17 cellular contexts compared by ENCODE assay signal in genomic region chr15:40249477-40250303, GRCh38. TPM values are rescaled to one million over a fixed set of nuclear protein-coding genes. Genes with fewer than 3 reads are reported as not detected.
DNase-seq lines count a peak whose midpoint lies in the region; ATAC-seq, FAIRE-seq and TF ChIP-seq lines count a peak whose summit lies in the region.
"Had no signal": no experiment of that assay in that cellular context is flagged by ENCODE, and none has a peak within 500 bp of the region (broad histone marks: within the 10 kb centered on the region; RNA-seq: fewer than 3 reads in every experiment).

No MANE protein-coding gene starts in this region.

- no peak overlapping the region for H2BK15ac ChIP-seq in neuronal stem cell (ENCODE audit: low read length)

- H3K4ac ChIP-seq in neuronal stem cell (ENCODE audit: low read length) = no peak overlapping the region

- no peak overlapping the region for H3K18ac ChIP-seq in neuronal stem cell (ENCODE audit: low read length)

- no peak overlapping the region for H2AK5ac ChIP-seq in neuronal stem cell (ENCODE audit: low read depth, low read length)

- WGBS in neuronal stem cell (ENCODE audit: extremely low coverage in 2 of 2, insufficient read length in 2 of 2, insufficient replicate concordance in 1 of 2), 2 donors = no CpG with 5 or more reads among the region's 11 CpGs

- peak overlapping the region; percentile 70 for H3K9ac ChIP-seq in neuronal stem cell (ENCODE audit: low read depth, low read length, poor library complexity)

- no peak for FAIRE-seq in frontal cortex (lab: Jason Lieb, UNC)

- no peak overlapping the region for H2AFZ ChIP-seq in neuronal stem cell (ENCODE audit: low read length)

- no peak overlapping the region for H2BK5ac ChIP-seq in neuronal stem cell (ENCODE audit: low read length)

- no peak overlapping the region for H4K8ac ChIP-seq in neuronal stem cell (ENCODE audit: low read depth, low read length)

- H3K4me2 ChIP-seq in neuronal stem cell (ENCODE audit: insufficient read depth, low read length, poor library complexity, severe bottlenecking) = no peak overlapping the region

- H3K4me3 ChIP-seq in RWPE2 (ENCODE audit: severe bottlenecking) (no peak overlapping the region), neuronal stem cell (ENCODE audit: low read length in 2 of 2) (peak overlapping the region in 1 of 2 donors; percentile 17)
- H3K4me3 ChIP-seq: gastroesophageal sphincter, Peyer's patch had no signal

- H3K4me1 ChIP-seq in RWPE2 (ENCODE audit: insufficient read depth, poor library complexity, severe bottlenecking) (peaks cover 35% of the 10 kb centered on the region), neuronal stem cell (ENCODE audit: control insufficient read depth in 2 of 2, insufficient read depth in 1 of 2, low read depth in 1 of 2, low read length in 2 of 2) (peaks cover 7 to 10% of the 10 kb centered on the region in 2 donors)

- peak overlapping the region; percentile 4 for H3K14ac ChIP-seq in neuronal stem cell (ENCODE audit: low read length)

- DNase-seq in H4 (ENCODE audit: low spot score) = peak; percentile 59
- peak; percentile 72 for DNase-seq in RWPE2 (ENCODE audit: low spot score)
- DNase-seq in epithelial cell of prostate (ENCODE audit: low read depth, low spot score) = no peak
- DNase-seq in neuronal stem cell (ENCODE audit: low spot score) = no peak
- DNase-seq in frontal cortex (ENCODE audit: low spot score in 2 of 2) = no peak
- no peak for DNase-seq in foreskin melanocyte
- no peak for DNase-seq in central memory CD4-positive, alpha-beta T cell
- DNase-seq in HK-2 (ENCODE audit: unreplicated experiment) = no peak
- DNase-seq: activated CD8-positive, alpha-beta memory T cell treated with anti-CD3 and anti-CD28 coated beads for 24 hours; activated naive CD8-positive, alpha-beta T cell treated with anti-CD3 and anti-CD28 coated beads, Interleukin-2, amount 10 ng/mL, durations not matched to agents 7 days and 5 days; GDM1; Kasumi-1; natural killer cell had no signal

- H2BK12ac ChIP-seq in neuronal stem cell (ENCODE audit: low read length) = peak overlapping the region; percentile 46

- H3K36me3 ChIP-seq in RWPE2 (ENCODE audit: low read depth) = no peaks in the 10 kb centered on the region; the same call in 1 of the 2 replicates
- H3K36me3 ChIP-seq in neuronal stem cell (replicated peaks in 1 of 2; ENCODE audit: control insufficient read depth in 2 of 2, insufficient read depth in 2 of 2, low read length in 2 of 2) = no peaks in the 10 kb centered on the region
- H3K36me3 ChIP-seq: gastroesophageal sphincter, Peyer's patch had no signal

- no peaks in the 10 kb centered on the region for H3K9me3 ChIP-seq in RWPE2 (ENCODE audit: severe bottlenecking)
- no peaks in the 10 kb centered on the region for H3K9me3 ChIP-seq in neuronal stem cell (replicated peaks in 1 of 2; ENCODE audit: control insufficient read depth in 2 of 2, insufficient read depth in 1 of 2, low read depth in 1 of 2, low read length in 2 of 2)
- H3K9me3 ChIP-seq: gastroesophageal sphincter, Peyer's patch had no signal

- no peaks in the 10 kb centered on the region for H3K27me3 ChIP-seq in RWPE2 (ENCODE audit: insufficient read depth, poor library complexity, severe bottlenecking)
- peaks cover 20 to 48% (median 44%) of the 10 kb centered on the region in 3 experiments for H3K27me3 ChIP-seq in neuronal stem cell (ENCODE audit: control insufficient read depth in 3 of 3, insufficient read depth in 3 of 3, low read depth in 1 of 3, low read length in 3 of 3)
- H3K27me3 ChIP-seq: Peyer's patch had no signal

- H3K79me1 ChIP-seq in neuronal stem cell (ENCODE audit: low read depth, low read length) = no peaks in the 10 kb centered on the region

- peak overlapping the region; percentile 21 for H3K27ac ChIP-seq in RWPE2 (ENCODE audit: poor library complexity, severe bottlenecking)
- peak overlapping the region; percentile 55 for H3K27ac ChIP-seq in epithelial cell of prostate
- no peak overlapping the region for H3K27ac ChIP-seq in neuronal stem cell (replicated peaks; ENCODE audit: low read length)
- H3K27ac ChIP-seq: gastroesophageal sphincter, Peyer's patch had no signal

- TF ChIP-seq CTCF in RWPE2 (IDR thresholded peaks at IDR 0.05; ENCODE audit: poor library complexity, severe bottlenecking) = no peak

- no peak overlapping the region for H2BK120ac ChIP-seq in neuronal stem cell (ENCODE audit: low read depth, low read length)

- peak; percentile 46 for ATAC-seq in RWPE2 (ENCODE audit: low read depth)
- ATAC-seq: gastroesophageal sphincter, natural killer cell had no signal

- no peak overlapping the region for H3K23ac ChIP-seq in neuronal stem cell (ENCODE audit: low read depth, low read length, poor library complexity)

- H4K91ac ChIP-seq in neuronal stem cell (ENCODE audit: low read depth, low read length, poor library complexity) = peak overlapping the region; percentile 1

RNA-seq across cellular contexts. Expression of gene PAK6, which starts 10.8 kb away (rescaled TPM):
- 2.4 TPM in 1 of 2 replicates, not detected in the other for total RNA-seq in H4 (2014; rRNA removed; shearing (Covaris generic))
- 0.36 TPM for polyA plus RNA-seq in neuronal stem cell (2013, experiment 1 of 2)
- polyA plus RNA-seq in neuronal stem cell (2013, experiment 2 of 2) = 0.37 TPM
- total RNA-seq in frontal cortex = 11.8 TPM
- total RNA-seq: dermis microvascular lymphatic vessel endothelial cell had no signal

RNA-seq across cellular contexts. Expression of gene ANKRD63, which starts 33.2 kb away (rescaled TPM):
- total RNA-seq in H4 (2014; rRNA removed; shearing (Covaris generic)) = 0.37 TPM in 1 of 2 replicates, not detected in the other
- not detected for polyA plus RNA-seq in neuronal stem cell (2013, experiment 1 of 2)
- not detected for polyA plus RNA-seq in neuronal stem cell (2013, experiment 2 of 2)
- total RNA-seq in frontal cortex = 2.0 TPM
- total RNA-seq: dermis microvascular lymphatic vessel endothelial cell, kidney epithelial cell, natural killer cell, Peyer's patch had no signal

RNA-seq across cellular contexts. Expression of gene PLCB2, which starts 58.0 kb away (rescaled TPM):
- 1.6 and 2.4 TPM in 2 replicates for total RNA-seq in H4 (2014; rRNA removed; shearing (Covaris generic))
- 3.7 TPM for polyA plus RNA-seq in neuronal stem cell (2013, experiment 1 of 2)
- polyA plus RNA-seq in neuronal stem cell (2013, experiment 2 of 2) = 3.2 TPM
- 4.1 TPM for total RNA-seq in frontal cortex
- total RNA-seq: dermis microvascular lymphatic vessel endothelial cell had no signal

Comparison
In these comparisons a context has a peak if more than half of its experiments do, and no peak if none do; other contexts are left out.
1. DNase-seq: peak in H4 (single experiment) and RWPE2 (single experiment); none in epithelial cell of prostate (single experiment), neuronal stem cell (single experiment), frontal cortex (0 of 2), foreskin melanocyte (single experiment), central memory CD4-positive, alpha-beta T cell (single experiment) and HK-2 (single experiment).